Comparison of ENCODE assay signal across 11 cellular contexts in genomic region chr3:155872904-155873646, GRCh38. TPM values are rescaled to one million over a fixed set of nuclear protein-coding genes. Genes with fewer than 3 reads are reported as not detected.
DNase-seq lines count a peak whose midpoint lies in the region; ATAC-seq and TF ChIP-seq lines count a peak whose summit lies in the region.
"Had no signal": no experiment of that assay in that cellular context is flagged by ENCODE, and none has a peak within 500 bp of the region (broad histone marks: within the 10 kb centered on the region; RNA-seq: fewer than 3 reads in every experiment).

No MANE protein-coding gene starts in this region.

- H2AK5ac ChIP-seq in IMR-90 (ENCODE audit: low read depth, low read length): no peak overlapping the region

- peaks cover 50% of the 10 kb centered on the region for H3K4me1 ChIP-seq in CD4-positive, alpha-beta memory T cell (ENCODE audit: insufficient read depth, low read length)
- H3K4me1 ChIP-seq in IMR-90 (ENCODE audit: control insufficient read depth, insufficient read depth, low read length): peaks cover 4% of the 10 kb centered on the region; the same call in 1 of the 2 replicates
- peaks cover 8 to 13% of the 10 kb centered on the region in 2 donors for H3K4me1 ChIP-seq in naive thymus-derived CD4-positive, alpha-beta T cell (ENCODE audit: control insufficient read depth in 2 of 2, insufficient read depth in 2 of 2, low read length in 2 of 2)

- H3K27ac ChIP-seq in CD4-positive, alpha-beta memory T cell (ENCODE audit: low read depth, low read length): no peak overlapping the region
- H3K27ac ChIP-seq in IMR-90 (ENCODE audit: insufficient read depth, low read length): no peak overlapping the region
- no peak overlapping the region for H3K27ac ChIP-seq in naive thymus-derived CD4-positive, alpha-beta T cell (ENCODE audit: low read depth, low read length)

- in situ Hi-C loops in IMR-90 (cut with MboI; ENCODE audit: low sequenced_read_pairs): no loop called here

- no peak overlapping the region for H4K91ac ChIP-seq in IMR-90 (ENCODE audit: insufficient read depth, low read depth, low read length)

- no peak overlapping the region for H3K9ac ChIP-seq in IMR-90 (ENCODE audit: low read depth, low read length)

- no peak overlapping the region for H3K4ac ChIP-seq in IMR-90 (ENCODE audit: low read depth, low read length)

- H2BK5ac ChIP-seq in IMR-90 (ENCODE audit: low read depth, low read length, poor library complexity, severe bottlenecking): no peak overlapping the region

- no peak for TF ChIP-seq CTCF in IMR-90 (conservative IDR thresholded peaks at IDR 0.05; ENCODE audit: low read depth, low read length)

- intact Hi-C loops in CD4-positive, alpha-beta memory T cell (cut with micrococcal nuclease): loop anchor here (5.0 kb wide), 1 partner anchor 1551 kb away; the partner anchor contains the start of gene DHX36
- intact Hi-C loops in IMR-90 (cut with micrococcal nuclease): loop anchor here (5.0 kb wide), 1 partner anchor 126 kb away; the partner anchor contains the start of gene PLCH1
- intact Hi-C loops in naive thymus-derived CD4-positive, alpha-beta T cell (cut with micrococcal nuclease): loop anchor here (5.0 kb wide), 5 partner anchors 609 to 1551 kb away; partner anchors contain the start of genes DHX36 (in 1 of the 2) and TIPARP (in 1 of the 2)

- no peaks in the 10 kb centered on the region for H3K27me3 Mint-ChIP-seq in CD4-positive, alpha-beta memory T cell
- H3K27me3 Mint-ChIP-seq in T-helper 17 cell: no peaks in the 10 kb centered on the region
- no peaks in the 10 kb centered on the region for H3K27me3 Mint-ChIP-seq in naive thymus-derived CD4-positive, alpha-beta T cell

- H3K4me1 Mint-ChIP-seq in CD4-positive, alpha-beta memory T cell: peaks cover 25 to 68% (median 42%) of the 10 kb centered on the region in 4 donors
- peaks cover 21% of the 10 kb centered on the region for H3K4me1 Mint-ChIP-seq in T-helper 17 cell
- H3K4me1 Mint-ChIP-seq in naive thymus-derived CD4-positive, alpha-beta T cell: peaks cover 36 to 60% (median 50%) of the 10 kb centered on the region in 7 donors

- peak overlapping the region; percentile 71 for H3K23ac ChIP-seq in IMR-90 (ENCODE audit: low read depth, low read length)

- H3K9me3 Mint-ChIP-seq in CD4-positive, alpha-beta memory T cell: no peaks in the 10 kb centered on the region
- no peaks in the 10 kb centered on the region for H3K9me3 Mint-ChIP-seq in naive thymus-derived CD4-positive, alpha-beta T cell

- WGBS in IMR-90 (ENCODE audit: extremely low coverage in 2 of 2, insufficient read length in 1 of 2), 2 experiments: no CpG with 5 or more reads among the region's 8 CpGs

- no peak overlapping the region for H3K14ac ChIP-seq in IMR-90 (replicated peaks; ENCODE audit: low read depth, low read length)

- H2BK120ac ChIP-seq in IMR-90 (ENCODE audit: low read depth, low read length): no peak overlapping the region

- no peaks in the 10 kb centered on the region; the same call in 1 of the 2 replicates for H3K9me1 ChIP-seq in IMR-90 (ENCODE audit: insufficient read depth, low read length)

- CTCF ChIA-PET in CD4-positive, alpha-beta memory T cell (lab: Charles Lee; ENCODE audit: partially characterized antibody): interaction anchor here (1.3 to 3.4 kb wide), 3 partner anchors 20 to 67 kb away, joined by 3 to 42 read pairs (median 8); partner anchors contain the start of gene C3orf33
- CTCF ChIA-PET in IMR-90 (lab: Yijun Ruan, JAX): no interaction called here
- CTCF ChIA-PET in naive thymus-derived CD4-positive, alpha-beta T cell (lab: Charles Lee): interaction anchor here (0.7 to 1.3 kb wide), 2 partner anchors 67 to 148 kb away, joined by 3 to 5 read pairs; partner anchors contain the start of gene C3orf33

- dilution Hi-C loops in IMR-90 (cut with HindIII; ENCODE audit: low sequenced_read_pairs, unreplicated experiment): no loop called here

- H3K9me3 ChIP-seq in CD4-positive, alpha-beta memory T cell (ENCODE audit: control insufficient read depth in 1 of 2, low read length in 2 of 2): no peaks in the 10 kb centered on the region
- H3K9me3 ChIP-seq in IMR-90 (ENCODE audit: control insufficient read depth, insufficient read depth, low read length): no peaks in the 10 kb centered on the region
- H3K9me3 ChIP-seq in T-helper 17 cell (ENCODE audit: control insufficient read depth, low read length, poor library complexity, severe bottlenecking): no peaks in the 10 kb centered on the region
- H3K9me3 ChIP-seq in naive thymus-derived CD4-positive, alpha-beta T cell (ENCODE audit: control insufficient read depth in 2 of 3, low read length in 3 of 3): no peaks in the 10 kb centered on the region

- peak overlapping the region in 6 of 8 donors; percentile 93 to 100 (median 97) for H3K4me3 Mint-ChIP-seq in CD4-positive, alpha-beta memory T cell
- H3K4me3 Mint-ChIP-seq in T-helper 17 cell: no peak overlapping the region
- peak overlapping the region in 8 of 10 donors; percentile 9 to 98 (median 94) for H3K4me3 Mint-ChIP-seq in naive thymus-derived CD4-positive, alpha-beta T cell

- POLR2A ChIA-PET in CD4-positive, alpha-beta memory T cell (lab: Charles Lee; ENCODE audit: partially characterized antibody): interaction anchor here (0.9 to 6.4 kb wide), 2 partner anchors 20 to 67 kb away, joined by 4 to 61 read pairs; partner anchors contain the start of genes C3orf33 and SLC33A1
- POLR2A ChIA-PET in IMR-90 (lab: Charles Lee; ENCODE audit: unreplicated experiment): no interaction called here
- POLR2A ChIA-PET in naive thymus-derived CD4-positive, alpha-beta T cell (lab: Charles Lee): interaction anchor here (1.9 to 4.1 kb wide), 2 partner anchors 20 to 67 kb away, joined by 6 to 34 read pairs; partner anchors contain the start of genes C3orf33 and SLC33A1

- no peak overlapping the region for H2AFZ ChIP-seq in IMR-90 (replicated peaks; ENCODE audit: low read length, poor library complexity)

- H3K27me3 ChIP-seq in CD4-positive, alpha-beta memory T cell (ENCODE audit: insufficient read depth, low read length): no peaks in the 10 kb centered on the region
- H3K27me3 ChIP-seq in IMR-90 (ENCODE audit: control insufficient read depth, insufficient read depth, low read length): no peaks in the 10 kb centered on the region
- H3K27me3 ChIP-seq in naive thymus-derived CD4-positive, alpha-beta T cell (ENCODE audit: control insufficient read depth in 2 of 2, insufficient read depth in 2 of 2, low read length in 2 of 2): no peaks in the 10 kb centered on the region

- peak overlapping the region in 2 of 7 donors; percentile 31 to 85 for H3K27ac Mint-ChIP-seq in CD4-positive, alpha-beta memory T cell
- H3K27ac Mint-ChIP-seq in T-helper 17 cell: peak overlapping the region; percentile 88
- H3K27ac Mint-ChIP-seq in naive thymus-derived CD4-positive, alpha-beta T cell: no peak overlapping the region

- H2AK9ac ChIP-seq in IMR-90 (replicated peaks; ENCODE audit: low read depth, low read length, poor library complexity): no peak overlapping the region

- TF ChIP-seq POLR2A in IMR-90 (IDR thresholded peaks at IDR 0.05; ENCODE audit: low read depth, low read length): no peak

- peaks cover 38% of the 10 kb centered on the region for H4K20me1 ChIP-seq in IMR-90 (ENCODE audit: insufficient read depth, low read length)

- H3K79me1 ChIP-seq in IMR-90 (ENCODE audit: low read depth in 1 of 2, low read length in 2 of 2): peaks cover 0 to 21% of the 10 kb centered on the region in 2 experiments; a peak in 3 of 4 replicates

- no peak overlapping the region for H3K4me2 ChIP-seq in IMR-90 (ENCODE audit: low read depth, low read length)

- no peak for TF ChIP-seq RAD21 in IMR-90 (IDR thresholded peaks at IDR 0.05; ENCODE audit: low read length)

- H3K36me3 ChIP-seq in CD4-positive, alpha-beta memory T cell (ENCODE audit: insufficient read depth, low read length): no peaks in the 10 kb centered on the region
- H3K36me3 ChIP-seq in IMR-90 (ENCODE audit: control insufficient read depth, insufficient read depth, low read length): no peaks in the 10 kb centered on the region
- H3K36me3 ChIP-seq in naive thymus-derived CD4-positive, alpha-beta T cell (ENCODE audit: control insufficient read depth in 2 of 3, insufficient read depth in 3 of 3, low read length in 3 of 3): peaks cover 0 to 9% (median 0%) of the 10 kb centered on the region in 3 experiments

- H2BK15ac ChIP-seq in IMR-90 (ENCODE audit: low read depth, low read length): no peak overlapping the region

- DNase-seq in CD4-positive, alpha-beta memory T cell: no peak
- no peak for DNase-seq in IMR-90
- DNase-seq in T-helper 17 cell: no peak
- DNase-seq in naive thymus-derived CD4-positive, alpha-beta T cell: no peak
- no peak for DNase-seq in NCI-H1105 treated with DMSO at 0.1 percent for 48 hours (lab: John Stamatoyannopoulos, UW)
- no peak for DNase-seq in NCI-H510A (lab: John Stamatoyannopoulos, UW)
- DNase-seq in AG20443 (ENCODE audit: low spot score): no peak
- DNase-seq: DMS153, NCI-H1417, posterior cingulate gyrus had no signal

- H4K8ac ChIP-seq in IMR-90 (ENCODE audit: low read depth in 2 of 2, low read length in 2 of 2): no peak overlapping the region; a peak in 1 of 4 replicates

- no peak overlapping the region for H4K5ac ChIP-seq in IMR-90 (ENCODE audit: low read depth, low read length)

- BruUV-seq in IMR-90 (replicated peaks; lab: Mats Ljungman, UMichigan): no TSS peak

- no peak overlapping the region for H3K4me3 ChIP-seq in CD4-positive, alpha-beta memory T cell (ENCODE audit: low read length in 2 of 2)
- no peak overlapping the region for H3K4me3 ChIP-seq in IMR-90 (ENCODE audit: insufficient read depth, low read depth, low read length)
- no peak overlapping the region for H3K4me3 ChIP-seq in naive thymus-derived CD4-positive, alpha-beta T cell (ENCODE audit: low read length)

- H3K56ac ChIP-seq in IMR-90 (ENCODE audit: extremely low read depth, insufficient read depth, low read length): no peak overlapping the region

- ATAC-seq in IMR-90 (ENCODE audit: low read depth) (no peak), T-helper 17 cell (no peak), HG02840 (IDR thresholded peaks at IDR 0.05; ENCODE audit: low FRiP score, unreplicated experiment) (no peak)
- ATAC-seq in naive thymus-derived CD4-positive, alpha-beta T cell: no peak

- H2BK20ac ChIP-seq in IMR-90 (ENCODE audit: low read depth, low read length): no peak overlapping the region

- no peak overlapping the region for H3K18ac ChIP-seq in IMR-90 (ENCODE audit: low read depth, low read length)

- H3K36me3 Mint-ChIP-seq in CD4-positive, alpha-beta memory T cell: peaks cover 0 to 6% of the 10 kb centered on the region in 2 donors
- peaks cover 3% of the 10 kb centered on the region for H3K36me3 Mint-ChIP-seq in T-helper 17 cell (ENCODE audit: low read depth)
- H3K36me3 Mint-ChIP-seq in naive thymus-derived CD4-positive, alpha-beta T cell: peaks cover 0 to 3% (median 0%) of the 10 kb centered on the region in 5 donors

RNA-seq across cellular contexts. Expression of gene GMPS, which starts 2.6 kb away (rescaled TPM):
- total RNA-seq in CD4-positive, alpha-beta memory T cell: 10 to 100 TPM; 50.5 to 53.2 TPM
- 100 to 1,000 TPM in 1 of 2 donors, 10 to 100 TPM in 1; 74.9 to 103 TPM for polyA plus RNA-seq in CD4-positive, alpha-beta memory T cell
- 52.5 and 108 TPM in 2 replicates for total RNA-seq in IMR-90 (2012; rRNA removed)
- 24.9 and 33.9 TPM in 2 replicates for polyA plus RNA-seq in IMR-90 (2012; rRNA removed)
- polyA plus RNA-seq in IMR-90 (2012; cell fraction: cytosol; rRNA removed): 3.0 and 4.3 TPM in 2 replicates
- polyA plus RNA-seq in IMR-90 (2012; cell fraction: nucleus; rRNA removed; ENCODE audit: low replicate concordance): 2.1 and 18.9 TPM in 2 replicates
- 10 to 100 TPM; 37.8 to 48.2 TPM for total RNA-seq in T-helper 17 cell
- total RNA-seq in naive thymus-derived CD4-positive, alpha-beta T cell: 10 to 100 TPM; 36.3 to 85.1 (median 45.4) TPM
- 10 to 100 TPM; 57.9 to 73.1 TPM for polyA plus RNA-seq in naive thymus-derived CD4-positive, alpha-beta T cell

RNA-seq across cellular contexts. Expression of gene SLC33A1, which starts 18.8 kb away (rescaled TPM):
- total RNA-seq in CD4-positive, alpha-beta memory T cell: 10 to 100 TPM; 44.9 to 45.8 TPM
- polyA plus RNA-seq in CD4-positive, alpha-beta memory T cell: 10 to 100 TPM; 18.4 to 23.7 TPM
- total RNA-seq in IMR-90 (2012; rRNA removed) (32.4 and 34.4 TPM in 2 replicates), T-helper 17 cell (10 to 100 TPM; 17.3 to 23.7 TPM)
- polyA plus RNA-seq in IMR-90 (2012; rRNA removed): 12.7 and 12.9 TPM in 2 replicates
- 7.7 and 9.0 TPM in 2 replicates for polyA plus RNA-seq in IMR-90 (2012; cell fraction: cytosol; rRNA removed)
- polyA plus RNA-seq in IMR-90 (2012; cell fraction: nucleus; rRNA removed; ENCODE audit: low replicate concordance): 9.8 and 13.6 TPM in 2 replicates
- 10 to 100 TPM; 19.8 to 40.8 (median 31.9) TPM for total RNA-seq in naive thymus-derived CD4-positive, alpha-beta T cell
- 10 to 100 TPM in 1 of 2 donors, 1 to 10 TPM in 1; 9.4 to 14.5 TPM for polyA plus RNA-seq in naive thymus-derived CD4-positive, alpha-beta T cell
